ENCODE assay signal across 9 cellular contexts in the genomic region with DNA sequence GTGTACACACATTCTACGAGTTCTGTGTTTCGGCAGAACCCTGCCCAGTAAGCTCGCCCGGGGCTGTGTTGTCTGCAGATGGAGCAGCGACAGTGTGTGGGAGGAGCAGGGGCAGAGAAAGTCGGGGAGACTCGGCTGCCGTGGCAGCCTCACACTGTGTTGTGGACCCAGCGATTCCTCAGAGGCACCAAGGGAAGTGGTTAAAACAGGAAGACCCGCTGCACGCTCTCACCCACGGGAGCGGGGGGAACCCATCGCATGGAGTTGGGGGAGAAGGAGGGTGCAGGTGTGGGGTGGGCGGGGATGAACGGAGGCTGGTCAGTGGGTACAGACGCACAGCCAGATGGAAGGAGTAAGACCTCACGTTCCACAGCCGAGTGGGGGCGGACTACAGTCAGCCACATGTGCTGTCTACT.
DNase-seq lines count a peak whose midpoint lies in the region; ATAC-seq and TF ChIP-seq lines count a peak whose summit lies in the region.
"Had no signal": no experiment of that assay in that cellular context is flagged by ENCODE, and none has a peak within 500 bp of the region (broad histone marks: within the 10 kb centered on the region; RNA-seq: fewer than 3 reads in every experiment).

No MANE protein-coding gene starts in this region.

- no peaks in the 10 kb centered on the region for H3K9me3 ChIP-seq in mononuclear cell (ENCODE audit: low read depth, low read length)
- no peaks in the 10 kb centered on the region for H3K9me3 ChIP-seq in osteoblast (ENCODE audit: low read depth, low read length)
- H3K9me3 ChIP-seq: gastrocnemius medialis had no signal

- DNase-seq in GF-D8 (lab: John Stamatoyannopoulos, UW) (peak; percentile 73), ureter (ENCODE audit: low spot score) (no peak), osteoblast (ENCODE audit: insufficient read length, low spot score, missing footprints) (no peak), NCI-H2107 treated with DMSO at 0.1 percent for 48 hours (lab: John Stamatoyannopoulos, UW; ENCODE audit: unreplicated experiment) (no peak)
- DNase-seq in activated CD8-positive, alpha-beta memory T cell treated with anti-CD3 and anti-CD28 coated beads, Interleukin-2, amount 50 U/mL, for 4 hours: peak; percentile 37

- H3K4me3 ChIP-seq in mononuclear cell (ENCODE audit: low read length) (peak overlapping the region; percentile 15), osteoblast (ENCODE audit: insufficient read depth, low read length) (no peak overlapping the region)
- H3K4me3 ChIP-seq: gastrocnemius medialis had no signal

- H3K79me2 ChIP-seq in osteoblast (ENCODE audit: insufficient read depth, low read length): peaks cover 3% of the 10 kb centered on the region

- H3K36me3 ChIP-seq in osteoblast (ENCODE audit: insufficient read depth, low read length): no peaks in the 10 kb centered on the region
- H3K36me3 ChIP-seq: gastrocnemius medialis had no signal

- no peak overlapping the region for H2AFZ ChIP-seq in osteoblast (ENCODE audit: low read length)

- TF ChIP-seq CTCF in osteoblast (IDR thresholded peaks at IDR 0.05; ENCODE audit: extremely low read depth, low read depth, low read length): no peak

- H3K27ac ChIP-seq in osteoblast (ENCODE audit: low read depth, low read length): no peak overlapping the region
- H3K27ac ChIP-seq: gastrocnemius medialis had no signal

- ATAC-seq in HG03108 (IDR thresholded peaks at IDR 0.05; ENCODE audit: unreplicated experiment) (peak; percentile 51), HG03196 (IDR thresholded peaks at IDR 0.05; ENCODE audit: unreplicated experiment) (no peak)

- H3K27me3 ChIP-seq in mononuclear cell (ENCODE audit: insufficient read depth, low read length) (no peaks in the 10 kb centered on the region), osteoblast (ENCODE audit: insufficient read depth, low read length) (no peaks in the 10 kb centered on the region)
- H3K27me3 ChIP-seq: gastrocnemius medialis had no signal

- H3K4me1 ChIP-seq in mononuclear cell (ENCODE audit: insufficient read depth, low read length) (peaks cover 79% of the 10 kb centered on the region), osteoblast (ENCODE audit: insufficient read depth, low read length) (peaks cover 23% of the 10 kb centered on the region)

- H3K4me2 ChIP-seq in osteoblast (ENCODE audit: insufficient read depth, low read length): no peak overlapping the region

- H4K20me1 ChIP-seq in osteoblast (ENCODE audit: insufficient read depth, low read length): peaks cover 7% of the 10 kb centered on the region

Comparison
In these comparisons a context has a peak if more than half of its experiments do, and no peak if none do; other contexts are left out.
1. DNase-seq: peak in GF-D8 (single experiment) and activated CD8-positive, alpha-beta memory T cell treated with anti-CD3 and anti-CD28 coated beads, Interleukin-2, amount 50 U/mL, for 4 hours (single experiment); none in ureter (single experiment), osteoblast (single experiment) and NCI-H2107 treated with DMSO at 0.1 percent for 48 hours (single experiment).